In the genomic region with DNA sequence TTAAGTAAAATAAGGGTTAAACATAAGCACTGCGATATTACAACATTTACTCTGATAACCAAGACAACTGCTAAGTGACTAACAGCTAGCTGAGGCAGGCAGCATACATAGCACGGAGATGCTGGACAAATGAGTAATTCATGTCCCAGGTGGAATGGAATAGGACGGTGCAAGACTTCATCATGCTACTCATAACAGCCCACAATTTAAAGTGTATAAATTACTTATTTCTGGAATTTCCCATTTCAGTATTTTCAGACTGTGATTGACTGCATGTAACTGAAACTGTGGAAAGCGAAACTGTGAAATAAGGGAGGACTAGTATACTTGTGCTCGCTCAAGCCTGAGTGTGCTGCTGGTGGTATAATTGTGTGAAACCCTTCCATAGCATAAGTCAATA, we compare ENCODE assay signal across 9 cellular contexts. TPM values are rescaled to one million over a fixed set of nuclear protein-coding genes. Genes with fewer than 3 reads are reported as not detected.
DNase-seq lines count a peak whose midpoint lies in the region; ATAC-seq and TF ChIP-seq lines count a peak whose summit lies in the region.
"Had no signal": no experiment of that assay in that cellular context is flagged by ENCODE, and none has a peak within 500 bp of the region (broad histone marks: within the 10 kb centered on the region; RNA-seq: fewer than 3 reads in every experiment).

No MANE protein-coding gene starts in this region.

- WGBS in transverse colon (ENCODE audit: low coverage in 1 of 2), 2 donors, result 79 to 82% methylated on average over 5 of the region's 5 CpGs

- DNase-seq in foreskin keratinocyte (peak; percentile 86 to 89), DMS 273 treated with DMSO at 0.1 percent for 48 hours (lab: John Stamatoyannopoulos, UW) (no peak), NCI-H2029 (lab: John Stamatoyannopoulos, UW) (no peak), transverse colon (no peak), erythroblast (lab: John Stamatoyannopoulos, UW) (no peak)

- intact Hi-C loops in transverse colon (cut with DNase I; ENCODE audit: low total_unique reads), result no loop called here

- no peaks in the 10 kb centered on the region for H3K36me3 ChIP-seq in transverse colon

- no peaks in the 10 kb centered on the region for H3K9me3 ChIP-seq in transverse colon

- ATAC-seq in GM18505 (IDR thresholded peaks at IDR 0.05; ENCODE audit: unreplicated experiment), result peak; percentile 63
- ATAC-seq in GM21717 (IDR thresholded peaks at IDR 0.05; ENCODE audit: unreplicated experiment), result peak; percentile 79
- peak; percentile 68 for ATAC-seq in HG03565 (IDR thresholded peaks at IDR 0.05; ENCODE audit: unreplicated experiment)
- peak; percentile 100 for ATAC-seq in foreskin keratinocyte
- ATAC-seq: HCT116 had no signal

- TF ChIP-seq POLR2A in GM18505 (IDR thresholded peaks at IDR 0.05; ENCODE audit: borderline replicate concordance, extremely low read depth, insufficient read depth, insufficient read length) (no peak), transverse colon (IDR thresholded peaks at IDR 0.05) (no peak), erythroblast (IDR thresholded peaks at IDR 0.05; ENCODE audit: low read length) (no peak)

- no peak for TF ChIP-seq EP300 in transverse colon (IDR thresholded peaks at IDR 0.05; ENCODE audit: low read depth)

- in situ Hi-C loops in transverse colon (cut with MboI; ENCODE audit: low pct_ligation_motif_present in 1 of 4, low pct_unique_long_range_greater_than_20kb in 1 of 4, low sequenced_read_pairs in 3 of 4), result no loop called here

- H3K27ac ChIP-seq in foreskin keratinocyte, result peak overlapping the region; percentile 74
- no peak overlapping the region for H3K27ac ChIP-seq in transverse colon

- no peaks in the 10 kb centered on the region for H3K27me3 ChIP-seq in foreskin keratinocyte
- H3K27me3 ChIP-seq in transverse colon, result no peaks in the 10 kb centered on the region

- no peak for TF ChIP-seq CTCF in foreskin keratinocyte (conservative IDR thresholded peaks at IDR 0.05)
- no peak for TF ChIP-seq CTCF in transverse colon (IDR thresholded peaks at IDR 0.05)

- H3K4me1 ChIP-seq in foreskin keratinocyte, result peaks cover 17% of the 10 kb centered on the region
- H3K4me1 ChIP-seq in transverse colon, result peaks cover 0 to 8% (median 3%) of the 10 kb centered on the region in 4 donors

- H3K4me3 ChIP-seq in transverse colon, result no peak overlapping the region

RNA-seq across cellular contexts. Expression of gene IER3IP1, which starts 12.9 kb away (rescaled TPM):
- total RNA-seq in foreskin keratinocyte, result 17.9 and 19.2 TPM in 2 replicates
- polyA plus RNA-seq in foreskin keratinocyte, result 17.2 and 17.7 TPM in 2 replicates
- total RNA-seq in transverse colon, result 10 to 100 TPM in 1 of 4 donors, 1 to 10 TPM in 3; 2.2 to 11.6 (median 5.8) TPM

RNA-seq across cellular contexts. Expression of gene HDHD2, which starts 12.9 kb away (rescaled TPM):
- 12.4 and 18.1 TPM in 2 replicates for total RNA-seq in foreskin keratinocyte
- polyA plus RNA-seq in foreskin keratinocyte, result 7.1 and 10.0 TPM in 2 replicates
- total RNA-seq in transverse colon, result 10 to 100 TPM; 14.2 to 63.3 (median 30.3) TPM

Comparison
In these comparisons a context has a peak if more than half of its experiments do, and no peak if none do; other contexts are left out.
1. DNase-seq: peak in foreskin keratinocyte (2 of 2); none in DMS 273 treated with DMSO at 0.1 percent for 48 hours (single experiment), NCI-H2029 (single experiment), transverse colon (single experiment) and erythroblast (0 of 2).
2. Peak in every context shown above with its lines, with median percentiles within 50 percentile points of each other: ATAC-seq.